ENCODE assay signal across 8 cellular contexts in genomic region chr10:24952701-24953349, GRCh38. TPM values are rescaled to one million over a fixed set of nuclear protein-coding genes. Genes with fewer than 3 reads are reported as not detected.
DNase-seq lines count a peak whose midpoint lies in the region; ATAC-seq and TF ChIP-seq lines count a peak whose summit lies in the region.

No MANE protein-coding gene starts in this region.

- H3K4me1 ChIP-seq in DND-41 (ENCODE audit: insufficient read depth, low read length) (peaks cover 26% of the 10 kb centered on the region), duodenal mucosa (ENCODE audit: control insufficient read depth in 1 of 2, insufficient read depth in 2 of 2, low read length in 2 of 2) (peaks cover 19 to 25% of the 10 kb centered on the region in 2 donors), lower lobe of right lung (peaks cover 6% of the 10 kb centered on the region)

- H3K79me2 ChIP-seq in DND-41 (ENCODE audit: insufficient read depth, low read length), result no peaks in the 10 kb centered on the region

- peak; percentile 70 for DNase-seq in DND-41
- DNase-seq in M059J (ENCODE audit: low read depth), result peak; percentile 76
- peak; percentile 30 to 38 for DNase-seq in activated CD4-positive, alpha-beta T cell treated with anti-CD3 and anti-CD28 coated beads, Interleukin-2, amount 50 U/mL, for 4 hours
- peak; percentile 49 for DNase-seq in lower lobe of right lung
- DNase-seq in stimulated activated CD4-positive, alpha-beta T cell treated with anti-CD3 and anti-CD28 coated beads, TNF-alpha, amount 100 ng/mL, for 4 hours (ENCODE audit: low read depth in 3 of 3), result peak; percentile 10 to 37 (median 26)

- H3K9me3 ChIP-seq in DND-41 (ENCODE audit: insufficient read depth, low read length, severe bottlenecking) (no peaks in the 10 kb centered on the region), duodenal mucosa (ENCODE audit: control insufficient read depth in 1 of 2, low read length in 2 of 2) (no peaks in the 10 kb centered on the region), lower lobe of right lung (no peaks in the 10 kb centered on the region)

- H3K27ac ChIP-seq in DND-41 (ENCODE audit: low read length), result peak overlapping the region; percentile 76
- H3K27ac ChIP-seq in duodenal mucosa (ENCODE audit: low read depth, low read length), result no peak overlapping the region
- H3K27ac ChIP-seq in lower lobe of right lung, result peak overlapping the region; percentile 77

- H2AFZ ChIP-seq in DND-41 (ENCODE audit: low read depth, low read length), result peak overlapping the region; percentile 84

- H3K4me3 ChIP-seq in DND-41 (ENCODE audit: low read depth in 1 of 2, low read length in 2 of 2), result peak overlapping the region; percentile 2 to 65; a peak in 3 of 4 replicates
- H3K4me3 ChIP-seq in duodenal mucosa (ENCODE audit: low read depth in 1 of 2, low read length in 2 of 2), result peak overlapping the region; percentile 72 to 82
- peak overlapping the region; percentile 67 for H3K4me3 ChIP-seq in lower lobe of right lung

- intact Hi-C loops in lower lobe of right lung (cut with DNase I), result no loop called here

- H4K20me1 ChIP-seq in DND-41 (ENCODE audit: insufficient read depth, low read length), result no peaks in the 10 kb centered on the region

- H3K9ac ChIP-seq in DND-41 (ENCODE audit: low read depth, low read length) (peak overlapping the region; percentile 72), duodenal mucosa (ENCODE audit: low read depth in 1 of 2, low read length in 2 of 2) (peak overlapping the region; percentile 62 to 81)

- H3K36me3 ChIP-seq in DND-41 (ENCODE audit: insufficient read depth, low read length) (no peaks in the 10 kb centered on the region), duodenal mucosa (ENCODE audit: control insufficient read depth in 1 of 2, insufficient read depth in 2 of 2, low read length in 2 of 2) (no peaks in the 10 kb centered on the region), lower lobe of right lung (no peaks in the 10 kb centered on the region)

- peak overlapping the region; percentile 86 for H3K4me2 ChIP-seq in DND-41 (ENCODE audit: insufficient read depth, low read length)

- ATAC-seq in DND-41 (ENCODE audit: insufficient read depth, low read depth) (peak; percentile 85), GM21528 (IDR thresholded peaks at IDR 0.05; ENCODE audit: low FRiP score, unreplicated experiment) (peak; percentile 73), lower lobe of right lung (peak; percentile 72 to 78), HG03469 (IDR thresholded peaks at IDR 0.05; ENCODE audit: unreplicated experiment) (no peak)

- TF ChIP-seq CTCF in DND-41 (IDR thresholded peaks at IDR 0.05; ENCODE audit: borderline replicate concordance, extremely low read depth, low read length, poor library complexity, severe bottlenecking) (peak; percentile 70), lower lobe of right lung (IDR thresholded peaks at IDR 0.05) (peak; percentile 42)

- no peaks in the 10 kb centered on the region for H3K27me3 ChIP-seq in DND-41 (ENCODE audit: insufficient read depth, low read length, poor library complexity)
- H3K27me3 ChIP-seq in duodenal mucosa (ENCODE audit: control insufficient read depth in 1 of 2, insufficient read depth in 2 of 2, low read length in 2 of 2), result no peaks in the 10 kb centered on the region
- no peaks in the 10 kb centered on the region for H3K27me3 ChIP-seq in lower lobe of right lung (ENCODE audit: low read depth)

RNA-seq across cellular contexts. Expression of gene PRTFDC1, which starts 0.4 kb away (rescaled TPM):
- total RNA-seq in M059J (2014; rRNA removed; shearing (Covaris generic)), result 15.3 and 18.0 TPM in 2 replicates
- 3.8 TPM for total RNA-seq in lower lobe of right lung

Comparison
In these comparisons a context has a peak if more than half of its experiments do, and no peak if none do; other contexts are left out.
1. DNase-seq: peak in every context shown above with its lines; median percentile 76 in M059J; 70 in DND-41; 49 in lower lobe of right lung; 34 in activated CD4-positive, alpha-beta T cell treated with anti-CD3 and anti-CD28 coated beads, Interleukin-2, amount 50 U/mL, for 4 hours; 26 in stimulated activated CD4-positive, alpha-beta T cell treated with anti-CD3 and anti-CD28 coated beads, TNF-alpha, amount 100 ng/mL, for 4 hours.